Comparison of ENCODE assay signal across 21 cellular contexts in the genomic region with DNA sequence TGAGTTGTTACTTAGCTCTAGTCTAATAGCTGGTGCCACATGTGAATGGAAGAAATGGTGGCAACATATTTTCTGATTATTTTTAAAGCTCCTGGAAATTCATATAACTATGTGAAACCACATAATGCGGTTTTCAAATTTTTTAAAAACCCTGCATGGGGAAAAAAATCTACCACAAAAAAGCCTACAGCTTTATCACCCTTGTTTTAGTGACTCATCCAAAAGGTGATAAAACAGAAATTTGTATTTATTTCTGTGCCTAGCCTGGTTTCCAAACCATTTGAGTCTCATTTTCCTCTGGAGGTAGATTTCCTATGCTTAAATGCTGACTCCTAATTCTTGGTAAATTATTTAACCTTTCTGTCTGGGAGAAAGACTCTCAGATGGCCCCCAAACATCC.
"Had no signal": no experiment of that assay in that cellular context is flagged by ENCODE, and none has a peak within 500 bp of the region (broad histone marks: within the 10 kb centered on the region; RNA-seq: fewer than 3 reads in every experiment).

No MANE protein-coding gene starts in this region.

- DNase-seq: activated CD4-positive, alpha-beta T cell treated with anti-CD3 and anti-CD28 coated beads, Interleukin-2, amount 50 U/mL, for 48 hours; activated CD4-positive, CD25-positive, alpha-beta regulatory T cell treated with anti-CD3 and anti-CD28 coated beads, Interleukin-2, amount 50 U/mL, for 72 hours; activated effector memory CD4-positive, alpha-beta T cell treated with anti-CD3 and anti-CD28 coated beads, Interleukin-2, amount 50 U/mL, for 16 hours; activated naive CD4-positive, alpha-beta T cell treated with anti-CD3 and anti-CD28 coated beads, Interleukin-2, amount 50 U/mL, for 16 hours; activated T-cell treated with anti-CD3 and anti-CD28 coated beads for 4 hours; amniotic stem cell; colonic mucosa; endodermal cell; esophagus squamous epithelium; head of caudate nucleus; hypothalamus; left ventricle myocardium superior; midbrain; ovary; SK-N-SH; stimulated activated CD4-positive, alpha-beta T cell treated with anti-CD3 and anti-CD28 coated beads, Interleukin-4, amount 100 ng/mL, for 24 hours; stomach; WERI-Rb-1 had no signal

- H3K4me3 Mint-ChIP-seq: endodermal cell; nephron; T-helper 2 cell treated with Interferon-gamma antibody and Interleukin-4, amounts not matched to agents 5 μg/mL and 100 μg/mL, for 36 hours had no signal

- H3K9me3 Mint-ChIP-seq: endodermal cell; nephron; T-helper 2 cell treated with Interferon-gamma antibody and Interleukin-4, amounts not matched to agents 5 μg/mL and 100 μg/mL, for 36 hours had no signal

- H3K27ac Mint-ChIP-seq: endodermal cell; nephron; T-helper 2 cell treated with Interferon-gamma antibody and Interleukin-4, amounts not matched to agents 5 μg/mL and 100 μg/mL, for 36 hours had no signal

- ATAC-seq: gastroesophageal sphincter, left ventricle myocardium superior had no signal
